In genomic region chr2:86240251-86240650, GRCh38 we compare ENCODE assay signal across 21 cellular contexts.
"Had no signal": no experiment of that assay in that cellular context is flagged by ENCODE, and none has a peak within 500 bp of the region (broad histone marks: within the 10 kb centered on the region; RNA-seq: fewer than 3 reads in every experiment).

No MANE protein-coding gene starts in this region.

- H3K4me3 ChIP-seq: cardiac muscle cell, MG63, PC-9 had no signal

- H3K4me3 Mint-ChIP-seq: activated CD8-positive, alpha-beta memory T cell treated with anti-CD3 and anti-CD28 coated beads, Interleukin-2, amount 10 ng/mL, durations not matched to agents 7 days and 5 days; activated naive CD4-positive, alpha-beta T cell treated with anti-CD3 and anti-CD28 coated beads, Interleukin-2, amount 10 ng/mL, durations not matched to agents 7 days and 5 days; activated naive CD8-positive, alpha-beta T cell treated with anti-CD3 and anti-CD28 coated beads for 36 hours; activated T-cell treated with anti-CD3 and anti-CD28 coated beads, Interleukin-2, amount 50 U/mL, for 4 hours; activated T-helper 17 cell treated with anti-CD3 and anti-CD28 coated beads, Interleukin-2, amount 50 U/mL, for 72 hours; T-helper 1 cell treated with Interleukin-12 subunit alpha and Interleukin-12 subunit beta and Interleukin-4 antibody, amounts not matched to agents 30 μg/mL and 1 μg/mL, for 36 hours had no signal

- ATAC-seq: activated CD4-positive, CD25-positive, alpha-beta regulatory T cell treated with anti-CD3 and anti-CD28 coated beads, Interleukin-2, amount 50 U/mL, for 24 hours; activated CD8-positive, alpha-beta memory T cell treated with anti-CD3 and anti-CD28 coated beads, Interleukin-2, amount 10 ng/mL, durations not matched to agents 7 days and 5 days; activated T-cell treated with anti-CD3 and anti-CD28 coated beads, Interleukin-2, amount 50 U/mL, for 4 hours; activated T-helper 17 cell treated with anti-CD3 and anti-CD28 coated beads, Interleukin-2, amount 50 U/mL, for 72 hours had no signal

- H3K36me3 ChIP-seq: brain microvascular endothelial cell, cardiac muscle cell, MG63 had no signal

- H3K4me2 ChIP-seq: PC-9 had no signal

- H3K27ac ChIP-seq: brain microvascular endothelial cell, cardiac muscle cell, PC-9 had no signal

- H3K27me3 Mint-ChIP-seq: activated T-helper 17 cell treated with anti-CD3 and anti-CD28 coated beads, Interleukin-2, amount 50 U/mL, for 72 hours had no signal

- H2AFZ ChIP-seq: PC-9 had no signal

- H3K9me3 ChIP-seq: MG63 had no signal

- DNase-seq: activated CD4-positive, alpha-beta T cell treated with anti-CD3 and anti-CD28 coated beads for 4 hours; activated CD4-positive, alpha-beta T cell treated with anti-CD3 and anti-CD28 coated beads, Interleukin-2, amount 50 U/mL, for 4 hours; activated CD8-positive, alpha-beta memory T cell treated with anti-CD3 and anti-CD28 coated beads, Interleukin-2, amount 10 ng/mL, durations not matched to agents 7 days and 5 days; activated gamma-delta T cell; activated naive CD4-positive, alpha-beta T cell treated with anti-CD3 and anti-CD28 coated beads, Interleukin-2, amount 10 ng/mL, durations not matched to agents 7 days and 5 days; activated naive CD8-positive, alpha-beta T cell treated with anti-CD3 and anti-CD28 coated beads for 36 hours; activated T-cell treated with anti-CD3 and anti-CD28 coated beads, Interleukin-2, amount 50 U/mL, for 4 hours; brain microvascular endothelial cell; MG63; MV-4-11; NCI-H1092 treated with DMSO at 0.1 percent for 48 hours; NCI-H1417 treated with DMSO at 0.1 percent for 48 hours; NCI-H1694; NCI-H2029 treated with DMSO at 0.1 percent for 48 hours; NCI-H510A treated with DMSO at 0.1 percent for 48 hours; PC-9; SHP77 treated with DMSO at 0.1 percent for 48 hours had no signal

- H3K9me3 Mint-ChIP-seq: activated naive CD4-positive, alpha-beta T cell treated with anti-CD3 and anti-CD28 coated beads, Interleukin-2, amount 10 ng/mL, durations not matched to agents 7 days and 5 days; activated naive CD8-positive, alpha-beta T cell treated with anti-CD3 and anti-CD28 coated beads for 36 hours; activated T-cell treated with anti-CD3 and anti-CD28 coated beads, Interleukin-2, amount 50 U/mL, for 4 hours; activated T-helper 17 cell treated with anti-CD3 and anti-CD28 coated beads, Interleukin-2, amount 50 U/mL, for 72 hours; T-helper 1 cell treated with Interleukin-12 subunit alpha and Interleukin-12 subunit beta and Interleukin-4 antibody, amounts not matched to agents 30 μg/mL and 1 μg/mL, for 36 hours had no signal

- H3K27ac Mint-ChIP-seq: activated CD8-positive, alpha-beta memory T cell treated with anti-CD3 and anti-CD28 coated beads, Interleukin-2, amount 10 ng/mL, durations not matched to agents 7 days and 5 days; activated naive CD8-positive, alpha-beta T cell treated with anti-CD3 and anti-CD28 coated beads for 36 hours; activated T-helper 17 cell treated with anti-CD3 and anti-CD28 coated beads, Interleukin-2, amount 50 U/mL, for 72 hours; T-helper 1 cell treated with Interleukin-12 subunit alpha and Interleukin-12 subunit beta and Interleukin-4 antibody, amounts not matched to agents 30 μg/mL and 1 μg/mL, for 36 hours had no signal

- H3K27me3 ChIP-seq: brain microvascular endothelial cell, cardiac muscle cell, MG63 had no signal

- H3K36me3 Mint-ChIP-seq: activated naive CD4-positive, alpha-beta T cell treated with anti-CD3 and anti-CD28 coated beads, Interleukin-2, amount 10 ng/mL, durations not matched to agents 7 days and 5 days; activated naive CD8-positive, alpha-beta T cell treated with anti-CD3 and anti-CD28 coated beads for 36 hours had no signal
